8 cellular contexts compared by ENCODE assay signal in the genomic region with DNA sequence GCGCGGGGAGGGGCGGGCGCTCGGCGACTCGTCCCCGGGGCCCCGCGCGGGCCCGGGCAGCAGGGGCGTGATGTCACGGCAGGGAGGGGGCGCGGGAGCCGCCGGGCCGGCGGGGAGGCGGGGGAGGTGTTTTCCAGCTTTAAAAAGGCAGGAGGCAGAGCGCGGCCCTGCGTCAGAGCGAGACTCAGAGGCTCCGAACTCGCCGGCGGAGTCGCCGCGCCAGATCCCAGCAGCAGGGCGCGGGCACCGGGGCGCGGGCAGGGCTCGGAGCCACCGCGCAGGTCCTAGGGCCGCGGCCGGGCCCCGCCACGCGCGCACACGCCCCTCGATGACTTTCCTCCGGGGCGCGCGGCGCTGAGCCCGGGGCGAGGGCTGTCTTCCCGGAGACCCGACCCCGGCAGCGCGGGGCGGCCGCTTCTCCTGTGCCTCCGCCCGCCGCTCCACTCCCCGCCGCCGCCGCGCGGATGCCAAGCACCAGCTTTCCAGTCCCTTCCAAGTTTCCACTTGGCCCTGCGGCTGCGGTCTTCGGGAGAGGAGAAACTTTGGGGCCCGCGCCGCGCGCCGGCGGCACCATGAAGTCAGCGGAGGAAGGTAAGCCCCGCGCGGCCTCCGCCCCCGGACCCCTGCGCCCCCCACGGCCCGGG. TPM values are rescaled to one million over a fixed set of nuclear protein-coding genes. Genes with fewer than 3 reads are reported as not detected.
DNase-seq lines count a peak whose midpoint lies in the region; ATAC-seq, FAIRE-seq and TF ChIP-seq lines count a peak whose summit lies in the region.

Gene NFATC1, plus strand, starts transcription at position 170 of the 644 bp plus-strand sequence. Its CDS starts 295 bp downstream, at position 465.

- in situ Hi-C loops in HepG2 (cut with HindIII; ENCODE audit: extremely low pct_ligation_motif_present, low pct_unique_long_range_greater_than_20kb) = no loop called here

- no peak within 1 kb of the TSS for H2AFZ ChIP-seq in HepG2 (ENCODE audit: low read length)

- peak within 1 kb of the TSS; percentile 53 to 54 for H3K27ac ChIP-seq in liver (ENCODE audit: low read depth in 1 of 2, low read length in 2 of 2)
- no peak within 1 kb of the TSS for H3K27ac ChIP-seq in HepG2 (ENCODE audit: extremely low read length, insufficient read depth, low read length)

- peaks cover 22% of the 10 kb centered on the region for H3K4me1 Mint-ChIP-seq in nephron progenitor cell

- 1% methylated on average over 90 of the region's 91 CpGs for WGBS in liver
- no CpG with 5 or more reads among the region's 91 CpGs for WGBS in HepG2 (ENCODE audit: low lambda C conversion rate)

- BruUV-seq in HepG2 (replicated peaks; lab: Mats Ljungman, UMichigan) = no TSS peak

- TF ChIP-seq CTCF in liver (IDR thresholded peaks at IDR 0.05; ENCODE audit: low read depth, low read length, missing input control) (no peak), HepG2 (CRISPR knock-in tag; IDR thresholded peaks at IDR 0.05) (no peak), nephron progenitor cell (IDR thresholded peaks at IDR 0.05) (no peak)

- intact Hi-C loops in HepG2 (cut with micrococcal nuclease; ENCODE audit: unreplicated experiment) = no loop called here

- H3K4me1 ChIP-seq in liver (ENCODE audit: control insufficient read depth in 4 of 4, insufficient read depth in 4 of 4, low read length in 3 of 4) (peaks cover 23 to 49% (median 30%) of the 10 kb centered on the region in 4 donors), HepG2 (ENCODE audit: insufficient read depth, low read length) (no peaks in the 10 kb centered on the region)

- no peak for DNase-seq in HepG2 (ENCODE audit: low spot score)
- DNase-seq in NCI-H748 (lab: John Stamatoyannopoulos, UW; ENCODE audit: unreplicated experiment) = peak; percentile 88
- DNase-seq in activated T-cell treated with anti-CD3 and anti-CD28 coated beads, Interleukin-2, amount 50 U/mL, for 1 hour = peak; percentile 89
- DNase-seq in fibroblast of gingiva (ENCODE audit: low read depth) = peak; percentile 54
- DNase-seq in nephron progenitor cell = peak; percentile 80
- peak; percentile 47 for DNase-seq in stromal cell of bone marrow (ENCODE audit: low read depth)
- DNase-seq in NCI-H446 (lab: John Stamatoyannopoulos, UW) = no peak

- CTCF ChIA-PET in HepG2 (lab: Yijun Ruan, JAX; ENCODE audit: low intra/inter-chr PET ratio, low total read pairs) = no interaction called here

- no peak within 1 kb of the TSS for H3K4me2 ChIP-seq in HepG2 (ENCODE audit: low read depth, low read length)

- no peak within 1 kb of the TSS for H3K27ac Mint-ChIP-seq in nephron progenitor cell

- no peak for TF ChIP-seq RAD21 in liver (IDR thresholded peaks at IDR 0.05)
- no peak for TF ChIP-seq RAD21 in HepG2 (CRISPR knock-in tag; IDR thresholded peaks at IDR 0.05)

- peaks cover 5% of the 10 kb centered on the region for H4K20me1 ChIP-seq in HepG2 (ENCODE audit: insufficient read depth, low read length)

- H3K9ac ChIP-seq in liver (ENCODE audit: low read depth in 1 of 2, low read length in 2 of 2) (no peak within 1 kb of the TSS), HepG2 (ENCODE audit: insufficient read depth, low read depth, low read length) (no peak within 1 kb of the TSS)

- H3K36me3 ChIP-seq in liver (ENCODE audit: control insufficient read depth in 4 of 4, insufficient read depth in 3 of 4, low read depth in 1 of 4, low read length in 3 of 4) (no peaks in the 10 kb centered on the region), HepG2 (replicated peaks in 1 of 2; ENCODE audit: control insufficient read depth in 1 of 2, insufficient read depth in 2 of 2, low read length in 2 of 2) (no peaks in the 10 kb centered on the region)

- POLR2A ChIA-PET in HepG2 (lab: Yijun Ruan, JAX) = no interaction called here

- H3K9me3 Mint-ChIP-seq in nephron progenitor cell = peaks cover 3% of the 10 kb centered on the region

- H3K9me3 ChIP-seq in liver (ENCODE audit: control insufficient read depth in 4 of 4, low read length in 3 of 4) = no peaks in the 10 kb centered on the region
- H3K9me3 ChIP-seq in HepG2 (ENCODE audit: low read length) = no peaks in the 10 kb centered on the region

- ATAC-seq in HepG2 = no peak

- TF ChIP-seq POLR2A in HepG2 (IDR thresholded peaks at IDR 0.05; ENCODE audit: insufficient read depth in 1 of 2, low read depth in 2 of 2, low read length in 2 of 2) = no peak

- H3K27me3 ChIP-seq in liver (ENCODE audit: control insufficient read depth in 4 of 4, insufficient read depth in 4 of 4, low read length in 3 of 4) (peaks cover 0 to 12% (median 8%) of the 10 kb centered on the region in 4 donors), HepG2 (ENCODE audit: control insufficient read depth in 1 of 2, insufficient read depth in 2 of 2, low read length in 2 of 2) (peaks cover 16 to 64% of the 10 kb centered on the region in 2 experiments)

- no peak for TF ChIP-seq EP300 in HepG2 (IDR thresholded peaks at IDR 0.05; ENCODE audit: low read depth in 2 of 2, low read length in 2 of 2)
- no peak for TF ChIP-seq EP300 in HepG2 (CRISPR knock-in tag; IDR thresholded peaks at IDR 0.05; ENCODE audit: borderline replicate concordance)

- H3K79me2 ChIP-seq in HepG2 (ENCODE audit: insufficient read depth, low read length) = no peaks in the 10 kb centered on the region

- no peaks in the 10 kb centered on the region for H3K36me3 Mint-ChIP-seq in nephron progenitor cell (ENCODE audit: low read depth)

- H3K4me3 Mint-ChIP-seq in nephron progenitor cell = peak within 1 kb of the TSS; percentile 78

- FAIRE-seq in HepG2 (lab: Jason Lieb, UNC) = no peak

- H3K4me3 ChIP-seq in liver (ENCODE audit: low read depth in 1 of 3, low read length in 3 of 3) (peak within 1 kb of the TSS in 1 of 3 donors; percentile 71), HepG2 (replicated peaks in 1 of 3; ENCODE audit: insufficient read depth in 1 of 3, low read depth in 2 of 3, low read length in 3 of 3) (no peak within 1 kb of the TSS)

- H3K27me3 Mint-ChIP-seq in nephron progenitor cell (ENCODE audit: low read depth, poor library complexity) = peaks cover 79% of the 10 kb centered on the region

TF ChIP-seq in liver, 16 proteins besides CTCF, POLR2A, EP300 and RAD21 (continues in another document):
- no peak for TF ChIP-seq SP1 (IDR thresholded peaks at IDR 0.05)
- TF ChIP-seq FOXA2 (IDR thresholded peaks at IDR 0.05) = no peak
- TF ChIP-seq MAX (IDR thresholded peaks at IDR 0.05) = no peak

TF ChIP-seq in HepG2, 621 proteins besides CTCF, POLR2A, EP300 and RAD21 (continues in another document):
- TF ChIP-seq, protein P1, sequence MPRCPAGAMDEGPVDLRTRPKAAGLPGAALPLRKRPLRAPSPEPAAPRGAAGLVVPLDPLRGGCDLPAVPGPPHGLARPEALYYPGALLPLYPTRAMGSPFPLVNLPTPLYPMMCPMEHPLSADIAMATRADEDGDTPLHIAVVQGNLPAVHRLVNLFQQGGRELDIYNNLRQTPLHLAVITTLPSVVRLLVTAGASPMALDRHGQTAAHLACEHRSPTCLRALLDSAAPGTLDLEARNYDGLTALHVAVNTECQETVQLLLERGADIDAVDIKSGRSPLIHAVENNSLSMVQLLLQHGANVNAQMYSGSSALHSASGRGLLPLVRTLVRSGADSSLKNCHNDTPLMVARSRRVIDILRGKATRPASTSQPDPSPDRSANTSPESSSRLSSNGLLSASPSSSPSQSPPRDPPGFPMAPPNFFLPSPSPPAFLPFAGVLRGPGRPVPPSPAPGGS (CRISPR knock-in tag; IDR thresholded peaks at IDR 0.05) = no peak
- TF ChIP-seq SOX6 (IDR thresholded peaks at IDR 0.05) (no peak), SOX6 (CRISPR knock-in tag; IDR thresholded peaks at IDR 0.05) (no peak), RBFOX2 (IDR thresholded peaks at IDR 0.05; ENCODE audit: low read depth, low read length) (no peak), PITX1 (CRISPR knock-in tag; IDR thresholded peaks at IDR 0.05) (no peak), FOXA3 (CRISPR knock-in tag; IDR thresholded peaks at IDR 0.05) (no peak), CENPX (CRISPR knock-in tag; IDR thresholded peaks at IDR 0.05) (no peak), KLF9 (CRISPR knock-in tag; IDR thresholded peaks at IDR 0.05; ENCODE audit: low read depth) (no peak), ELF1 (CRISPR knock-in tag; IDR thresholded peaks at IDR 0.05) (no peak)
- TF ChIP-seq, protein P2, sequence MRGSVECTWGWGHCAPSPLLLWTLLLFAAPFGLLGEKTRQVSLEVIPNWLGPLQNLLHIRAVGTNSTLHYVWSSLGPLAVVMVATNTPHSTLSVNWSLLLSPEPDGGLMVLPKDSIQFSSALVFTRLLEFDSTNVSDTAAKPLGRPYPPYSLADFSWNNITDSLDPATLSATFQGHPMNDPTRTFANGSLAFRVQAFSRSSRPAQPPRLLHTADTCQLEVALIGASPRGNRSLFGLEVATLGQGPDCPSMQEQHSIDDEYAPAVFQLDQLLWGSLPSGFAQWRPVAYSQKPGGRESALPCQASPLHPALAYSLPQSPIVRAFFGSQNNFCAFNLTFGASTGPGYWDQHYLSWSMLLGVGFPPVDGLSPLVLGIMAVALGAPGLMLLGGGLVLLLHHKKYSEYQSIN (CRISPR knock-in tag; IDR thresholded peaks at IDR 0.05; ENCODE audit: borderline replicate concordance) = no peak

RNA-seq across cellular contexts. Expression of gene NFATC1, which starts in this region (rescaled TPM):
- total RNA-seq in liver (1 to 10 TPM; 1.6 to 2.2 TPM), HepG2 (2016; rRNA removed; fragmentation: Illumina TruSeq; extraction: Trizol) (not detected in 2 replicates)
- polyA plus RNA-seq in liver (1 to 10 TPM in 1 of 2 donors, under 1 TPM in 1; 0.57 to 1.1 TPM), HepG2 (2011; rRNA removed) (0.04 TPM in 1 of 2 replicates, not detected in the other)
- total RNA-seq in HepG2 (2016; cell fraction: cytosol; rRNA removed; fragmentation: Illumina TruSeq; extraction: Trizol; ENCODE audit: low read depth) = not detected in 2 replicates
- not detected in 2 replicates for total RNA-seq in HepG2 (2016; cell fraction: insoluble cytoplasmic fraction; rRNA removed; fragmentation: Illumina TruSeq; extraction: Trizol)
- total RNA-seq in HepG2 (2016; cell fraction: membrane; rRNA removed; fragmentation: Illumina TruSeq; extraction: Trizol) = not detected in 2 replicates
- not detected in 2 replicates for total RNA-seq in HepG2 (2016; cell fraction: nucleus; rRNA removed; fragmentation: Illumina TruSeq; extraction: Trizol)
- 0.03 TPM in 1 of 2 replicates, not detected in the other for polyA plus RNA-seq in HepG2 (2011; cell fraction: cytosol; rRNA removed)
- 0.12 and 0.23 TPM in 2 replicates for polyA plus RNA-seq in HepG2 (2011; cell fraction: nucleus; rRNA removed)
- polyA plus RNA-seq in HepG2 (2012) = 0.04 and 0.05 TPM in 2 replicates
- not detected in 2 replicates for polyA plus RNA-seq in HepG2 (2016; cell fraction: cytosol; fragmentation: Illumina TruSeq; extraction: Trizol; ENCODE audit: low read depth)
- polyA plus RNA-seq in HepG2 (2016; cell fraction: insoluble cytoplasmic fraction; fragmentation: Illumina TruSeq; extraction: Trizol; ENCODE audit: low read depth) = not detected in 2 replicates
- not detected in 2 replicates for polyA plus RNA-seq in HepG2 (2016; cell fraction: membrane; fragmentation: Illumina TruSeq; extraction: Trizol; ENCODE audit: low read depth)
- polyA plus RNA-seq in HepG2 (2016; cell fraction: nucleus; fragmentation: Illumina TruSeq; extraction: Trizol; ENCODE audit: insufficient read depth, low read depth) = not detected in 2 replicates
- polyA minus RNA-seq in HepG2 (2011; rRNA and poly(A)+ RNA removed; ENCODE audit: low replicate concordance) = 0.42 TPM in 1 of 2 replicates, not detected in the other
- not detected in 2 replicates for polyA minus RNA-seq in HepG2 (2011; cell fraction: cytosol; rRNA and poly(A)+ RNA removed)
- not detected in 2 replicates for polyA minus RNA-seq in HepG2 (2011; cell fraction: nucleus; rRNA and poly(A)+ RNA removed)

Comparison
In these comparisons a context has a peak if more than half of its experiments do, and no peak if none do; other contexts are left out.
1. DNase-seq: peak in NCI-H748 (single experiment), activated T-cell treated with anti-CD3 and anti-CD28 coated beads, Interleukin-2, amount 50 U/mL, for 1 hour (single experiment), fibroblast of gingiva (single experiment), nephron progenitor cell (single experiment) and stromal cell of bone marrow (single experiment); none in HepG2 (single experiment) and NCI-H446 (0 of 2).